7 cellular contexts compared by ENCODE assay signal in the genomic region with DNA sequence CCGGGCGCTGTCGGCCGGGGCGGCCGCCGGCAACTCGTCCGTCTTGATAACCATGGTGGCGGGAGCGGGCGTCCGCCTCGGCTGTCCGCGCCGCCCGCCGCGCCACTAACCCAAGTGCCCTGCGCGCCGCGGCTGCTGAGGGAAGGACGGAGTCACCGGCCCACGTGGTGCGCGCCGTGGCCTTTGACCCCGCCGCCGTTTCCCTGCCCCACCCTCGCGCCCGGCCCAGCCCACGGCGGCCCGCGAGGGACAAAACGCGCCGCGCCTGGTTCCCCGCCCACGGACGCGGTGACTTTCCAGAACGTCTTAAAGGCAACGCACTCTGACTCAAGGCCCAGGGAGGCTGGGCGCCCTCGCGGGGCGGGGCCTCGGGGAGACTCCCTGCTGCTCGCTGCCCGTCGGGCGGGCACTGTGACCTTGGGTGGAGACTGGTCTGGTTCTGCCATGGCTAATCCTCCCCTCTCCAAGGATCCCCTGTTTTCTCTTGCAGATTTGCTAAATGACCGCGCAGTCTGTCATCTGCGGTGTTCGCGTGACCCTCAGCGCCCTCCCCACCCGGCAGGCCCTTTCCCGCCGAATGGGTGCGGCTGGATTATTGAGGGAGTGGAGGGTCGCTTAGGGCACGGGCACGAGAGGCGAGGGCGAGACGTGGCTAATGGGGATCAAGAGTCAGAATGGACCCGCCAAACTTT.
DNase-seq lines count a peak whose midpoint lies in the region; ATAC-seq and TF ChIP-seq lines count a peak whose summit lies in the region.

A gene with protein sequence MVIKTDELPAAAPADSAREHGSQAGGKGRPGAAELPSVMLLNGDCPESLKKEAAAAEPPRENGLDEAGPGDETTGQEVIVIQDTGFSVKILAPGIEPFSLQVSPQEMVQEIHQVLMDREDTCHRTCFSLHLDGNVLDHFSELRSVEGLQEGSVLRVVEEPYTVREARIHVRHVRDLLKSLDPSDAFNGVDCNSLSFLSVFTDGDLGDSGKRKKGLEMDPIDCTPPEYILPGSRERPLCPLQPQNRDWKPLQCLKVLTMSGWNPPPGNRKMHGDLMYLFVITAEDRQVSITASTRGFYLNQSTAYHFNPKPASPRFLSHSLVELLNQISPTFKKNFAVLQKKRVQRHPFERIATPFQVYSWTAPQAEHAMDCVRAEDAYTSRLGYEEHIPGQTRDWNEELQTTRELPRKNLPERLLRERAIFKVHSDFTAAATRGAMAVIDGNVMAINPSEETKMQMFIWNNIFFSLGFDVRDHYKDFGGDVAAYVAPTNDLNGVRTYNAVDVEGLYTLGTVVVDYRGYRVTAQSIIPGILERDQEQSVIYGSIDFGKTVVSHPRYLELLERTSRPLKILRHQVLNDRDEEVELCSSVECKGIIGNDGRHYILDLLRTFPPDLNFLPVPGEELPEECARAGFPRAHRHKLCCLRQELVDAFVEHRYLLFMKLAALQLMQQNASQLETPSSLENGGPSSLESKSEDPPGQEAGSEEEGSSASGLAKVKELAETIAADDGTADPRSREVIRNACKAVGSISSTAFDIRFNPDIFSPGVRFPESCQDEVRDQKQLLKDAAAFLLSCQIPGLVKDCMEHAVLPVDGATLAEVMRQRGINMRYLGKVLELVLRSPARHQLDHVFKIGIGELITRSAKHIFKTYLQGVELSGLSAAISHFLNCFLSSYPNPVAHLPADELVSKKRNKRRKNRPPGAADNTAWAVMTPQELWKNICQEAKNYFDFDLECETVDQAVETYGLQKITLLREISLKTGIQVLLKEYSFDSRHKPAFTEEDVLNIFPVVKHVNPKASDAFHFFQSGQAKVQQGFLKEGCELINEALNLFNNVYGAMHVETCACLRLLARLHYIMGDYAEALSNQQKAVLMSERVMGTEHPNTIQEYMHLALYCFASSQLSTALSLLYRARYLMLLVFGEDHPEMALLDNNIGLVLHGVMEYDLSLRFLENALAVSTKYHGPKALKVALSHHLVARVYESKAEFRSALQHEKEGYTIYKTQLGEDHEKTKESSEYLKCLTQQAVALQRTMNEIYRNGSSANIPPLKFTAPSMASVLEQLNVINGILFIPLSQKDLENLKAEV (N-terminal part only) (minus strand): TSS at position 157 of the 692 bp plus-strand sequence. CDS start 103 bp downstream, at position 54.

- peak within 1 kb of the TSS; percentile 59 for H3K4me3 ChIP-seq in retinal pigment epithelial cell (ENCODE audit: low read length)

- ATAC-seq in GM18508 (IDR thresholded peaks at IDR 0.05; ENCODE audit: insufficient read depth, unreplicated experiment): peak; percentile 61
- ATAC-seq in HG02970 (IDR thresholded peaks at IDR 0.05; ENCODE audit: low FRiP score, unreplicated experiment): peak; percentile 63

- TF ChIP-seq CTCF in retinal pigment epithelial cell (conservative IDR thresholded peaks at IDR 0.05; ENCODE audit: low read depth, low read length): no peak

- DNase-seq in NCI-H2029 treated with DMSO at 0.1 percent for 48 hours (lab: John Stamatoyannopoulos, UW) (peak; percentile 14), T1000 (lab: John Stamatoyannopoulos, UW) (peak; percentile 95), astrocyte of the hippocampus (ENCODE audit: low read depth, low spot score) (peak; percentile 99), hippocampal formation (lab: John Stamatoyannopoulos, UW) (peak; percentile 90 to 94), retinal pigment epithelial cell (ENCODE audit: low read depth) (peak; percentile 82)

Comparison
In these comparisons a context has a peak if more than half of its experiments do, and no peak if none do; other contexts are left out.
1. Peak in every context shown above with its lines: DNase-seq, ATAC-seq and H3K4me3 ChIP-seq.
2. DNase-seq: peak in every context shown above with its lines; median percentile 99 in astrocyte of the hippocampus; 95 in T1000; 92 in hippocampal formation; 82 in retinal pigment epithelial cell; 14 in NCI-H2029 treated with DMSO at 0.1 percent for 48 hours.